Comparison of ENCODE assay signal across 22 cellular contexts in the genomic region with DNA sequence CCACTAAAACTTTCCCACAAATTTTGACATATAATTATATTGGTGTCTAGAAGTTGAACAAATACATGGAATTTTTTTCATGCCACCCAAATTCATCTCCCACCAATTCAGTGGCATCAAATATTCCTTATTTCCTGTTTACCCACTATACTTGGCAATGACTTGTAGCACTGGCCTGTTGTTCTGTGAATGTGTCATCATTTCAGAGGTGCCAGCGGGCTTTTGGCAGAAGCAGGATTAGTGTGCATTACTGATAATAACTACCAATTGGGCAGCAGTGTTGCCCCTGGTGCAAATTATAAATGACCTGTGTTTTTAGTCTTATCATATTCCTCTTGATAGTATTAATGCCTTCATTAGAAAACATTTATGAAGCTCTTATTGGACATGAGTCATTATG.
"Had no signal": no experiment of that assay in that cellular context is flagged by ENCODE, and none has a peak within 500 bp of the region (broad histone marks: within the 10 kb centered on the region; RNA-seq: fewer than 3 reads in every experiment).

No MANE protein-coding gene starts in this region.

- H3K9me3 ChIP-seq: SK-N-SH had no signal

- DNase-seq: Kasumi-1, MM.1S, NCI-H1105, NCI-H1417, NCI-H1436 treated with DMSO at 0.1 percent for 48 hours, NCI-H1694, NCI-H187 treated with DMSO at 0.1 percent for 48 hours, NCI-H2029 treated with DMSO at 0.1 percent for 48 hours, NCI-H2171, NCI-H226, NCI-H446, NCI-H510A, NCI-H524 treated with DMSO at 0.1 percent for 48 hours, NCI-H69, NCI-H774, SHP77, SK-N-SH had no signal

- H3K4me3 ChIP-seq: K562 had no signal

- H3K4me2 ChIP-seq: KMS-11, SK-N-SH had no signal

- ATAC-seq: K562, Panc1 had no signal

- FAIRE-seq: HTR-8/SVneo, K562 had no signal

- H3K27ac ChIP-seq: KMS-11, RWPE1 had no signal

- H3K9ac ChIP-seq: KMS-11, SK-N-SH had no signal
